22 cellular contexts compared by ENCODE assay signal in genomic region chr1:6220236-6220635, GRCh38. TPM values are rescaled to one million over a fixed set of nuclear protein-coding genes. Genes with fewer than 3 reads are reported as not detected.
DNase-seq lines count a peak whose midpoint lies in the region; ATAC-seq and TF ChIP-seq lines count a peak whose summit lies in the region.
"Had no signal": no experiment of that assay in that cellular context is flagged by ENCODE, and none has a peak within 500 bp of the region (broad histone marks: within the 10 kb centered on the region; RNA-seq: fewer than 3 reads in every experiment).

No MANE protein-coding gene starts in this region.

- peaks cover 20% of the 10 kb centered on the region for H3F3A ChIP-seq in PC-3 (ENCODE audit: low read length, unreplicated experiment)

- H3K27ac Mint-ChIP-seq in activated CD4-positive, alpha-beta memory T cell treated with anti-CD3 and anti-CD28 coated beads, Interleukin-2, amount 10 ng/mL, durations not matched to agents 7 days and 5 days, result no peak overlapping the region
- H3K27ac Mint-ChIP-seq: effector memory CD8-positive, alpha-beta T cell; memory B cell; nephron had no signal

- H3K27ac ChIP-seq in PC-3 (ENCODE audit: low read length) (peak overlapping the region; percentile 84), foreskin keratinocyte (no peak overlapping the region), prostate gland (no peak overlapping the region), uterus (no peak overlapping the region)
- H3K27ac ChIP-seq: adrenal gland had no signal

- no peaks in the 10 kb centered on the region for H3K9me2 ChIP-seq in PC-3 (replicated peaks; ENCODE audit: low read length)

- TSS peak; percentile 13 for BruUV-seq in PC-3 (replicated peaks; lab: Mats Ljungman, UMichigan)

- H3K4me1 ChIP-seq in PC-3 (ENCODE audit: insufficient read depth, low read length), result peaks cover 60% of the 10 kb centered on the region
- peaks cover 16% of the 10 kb centered on the region for H3K4me1 ChIP-seq in foreskin keratinocyte
- no peaks in the 10 kb centered on the region for H3K4me1 ChIP-seq in prostate gland (replicated peaks)
- no peaks in the 10 kb centered on the region for H3K4me1 ChIP-seq in uterus

- CTCF ChIA-PET in PC-3 (lab: Charles Lee), result interaction anchor here (0.6 to 1.6 kb wide), 5 partner anchors 14 to 203 kb away, joined by 3 to 19 read pairs (median 5); partner anchors contain the start of gene RNF207
- CTCF ChIA-PET in activated CD4-positive, alpha-beta memory T cell treated with anti-CD3 and anti-CD28 coated beads, Interleukin-2, amount 10 ng/mL, durations not matched to agents 7 days and 5 days (lab: Charles Lee), result no interaction called here

- H3K27me3 Mint-ChIP-seq in activated CD4-positive, alpha-beta memory T cell treated with anti-CD3 and anti-CD28 coated beads, Interleukin-2, amount 10 ng/mL, durations not matched to agents 7 days and 5 days, result no peaks in the 10 kb centered on the region
- H3K27me3 Mint-ChIP-seq: effector memory CD8-positive, alpha-beta T cell had no signal

- no peaks in the 10 kb centered on the region for H3K9me3 ChIP-seq in PC-3 (ENCODE audit: low read length)
- no peaks in the 10 kb centered on the region for H3K9me3 ChIP-seq in prostate gland
- H3K9me3 ChIP-seq in uterus, result no peaks in the 10 kb centered on the region
- H3K9me3 ChIP-seq: adrenal gland had no signal

- no peaks in the 10 kb centered on the region for H3K27me3 ChIP-seq in PC-3 (ENCODE audit: low read length)
- no peaks in the 10 kb centered on the region for H3K27me3 ChIP-seq in foreskin keratinocyte
- no peaks in the 10 kb centered on the region for H3K27me3 ChIP-seq in prostate gland (replicated peaks; ENCODE audit: insufficient read depth)
- no peaks in the 10 kb centered on the region for H3K27me3 ChIP-seq in uterus
- H3K27me3 ChIP-seq: adrenal gland had no signal

- H3K4me1 Mint-ChIP-seq in activated CD4-positive, alpha-beta memory T cell treated with anti-CD3 and anti-CD28 coated beads, Interleukin-2, amount 10 ng/mL, durations not matched to agents 7 days and 5 days, result peaks cover 11% of the 10 kb centered on the region
- H3K4me1 Mint-ChIP-seq: memory B cell had no signal

- H3K9ac ChIP-seq in PC-3 (ENCODE audit: low read length), result peak overlapping the region; percentile 26

- ATAC-seq in PC-3, result peak; percentile 90
- peak; percentile 97 for ATAC-seq in foreskin keratinocyte
- ATAC-seq in GM18867 (IDR thresholded peaks at IDR 0.05; ENCODE audit: unreplicated experiment), result no peak
- ATAC-seq: effector memory CD8-positive, alpha-beta T cell; right cardiac atrium had no signal

- peaks cover 15% of the 10 kb centered on the region; the same call in 1 of the 2 replicates for H3K79me2 ChIP-seq in PC-3 (ENCODE audit: low read length)

- no peak for TF ChIP-seq CTCF in PC-3 (conservative IDR thresholded peaks at IDR 0.05; ENCODE audit: low read depth, low read length)
- TF ChIP-seq CTCF in foreskin keratinocyte (conservative IDR thresholded peaks at IDR 0.05), result peak; percentile 16
- TF ChIP-seq CTCF in prostate gland (IDR thresholded peaks at IDR 0.05), result no peak
- TF ChIP-seq CTCF in uterus (IDR thresholded peaks at IDR 0.05), result no peak

- H3K9me3 Mint-ChIP-seq in activated CD4-positive, alpha-beta memory T cell treated with anti-CD3 and anti-CD28 coated beads, Interleukin-2, amount 10 ng/mL, durations not matched to agents 7 days and 5 days, result no peaks in the 10 kb centered on the region
- H3K9me3 Mint-ChIP-seq: effector memory CD8-positive, alpha-beta T cell; memory B cell; nephron had no signal

- H3K36me3 Mint-ChIP-seq in activated CD4-positive, alpha-beta memory T cell treated with anti-CD3 and anti-CD28 coated beads, Interleukin-2, amount 10 ng/mL, durations not matched to agents 7 days and 5 days (ENCODE audit: low read depth), result peaks cover 36% of the 10 kb centered on the region

- no peak overlapping the region for H2AFZ ChIP-seq in PC-3 (ENCODE audit: low read length)

- WGBS in prostate gland, result 74% methylated on average over 8 of the region's 8 CpGs

- DNase-seq in ELR (ENCODE audit: low read depth) (peak; percentile 37), PC-3 (peak; percentile 99), foreskin keratinocyte (peak; percentile 82 to 92), prostate gland (ENCODE audit: low spot score) (no peak), uterus (no peak)
- no peak for DNase-seq in activated CD4-positive, alpha-beta memory T cell treated with anti-CD3 and anti-CD28 coated beads, Interleukin-2, amount 10 ng/mL, durations not matched to agents 7 days and 5 days
- DNase-seq in activated CD4-positive, alpha-beta T cell treated with anti-CD3 and anti-CD28 coated beads for 48 hours, result no peak
- DNase-seq: activated CD4-positive, CD25-positive, alpha-beta regulatory T cell; adrenal gland; cerebellar nuclear complex; effector memory CD8-positive, alpha-beta T cell; NCI-H1930; NCI-H69; Right ventricle myocardium superior; stimulated activated CD4-positive, alpha-beta T cell treated with anti-CD3 and anti-CD28 coated beads, Interleukin-2, amount 100 ng/mL, for 24 hours; substantia nigra; T-helper 2 cell had no signal

- H3K4me3 ChIP-seq in PC-3 (ENCODE audit: low read length), result peak overlapping the region; percentile 18; the same call in 1 of the 2 replicates
- H3K4me3 ChIP-seq in prostate gland, result no peak overlapping the region
- H3K4me3 ChIP-seq in uterus, result no peak overlapping the region
- H3K4me3 ChIP-seq: adrenal gland had no signal

- TF ChIP-seq POLR2A in prostate gland (IDR thresholded peaks at IDR 0.05) (peak; percentile 10), uterus (IDR thresholded peaks at IDR 0.05) (no peak)

- POLR2A ChIA-PET in PC-3 (lab: Charles Lee; ENCODE audit: unreplicated experiment), result interaction anchor here (1.2 kb wide), 1 partner anchor 14 kb away, joined by 3 read pairs; the partner anchor contains the start of gene RNF207
- POLR2A ChIA-PET in activated CD4-positive, alpha-beta memory T cell treated with anti-CD3 and anti-CD28 coated beads, Interleukin-2, amount 10 ng/mL, durations not matched to agents 7 days and 5 days (lab: Charles Lee), result interaction anchor here (0.9 kb wide), 2 partner anchors 14 to 15 kb away, joined by 3 read pairs; no protein-coding TSS in a partner anchor

- H3K36me3 ChIP-seq in PC-3 (ENCODE audit: low read depth, low read length) (peaks cover 61% of the 10 kb centered on the region), prostate gland (peaks cover 0 to 10% of the 10 kb centered on the region in 2 donors), uterus (no peaks in the 10 kb centered on the region)

- no peak overlapping the region for H3K4me3 Mint-ChIP-seq in activated CD4-positive, alpha-beta memory T cell treated with anti-CD3 and anti-CD28 coated beads, Interleukin-2, amount 10 ng/mL, durations not matched to agents 7 days and 5 days
- H3K4me3 Mint-ChIP-seq: effector memory CD8-positive, alpha-beta T cell; memory B cell; nephron had no signal

- intact Hi-C loops in PC-3 (cut with micrococcal nuclease) (no loop called here), prostate gland (cut with DNase I) (no loop called here), uterus (cut with DNase I; ENCODE audit: low total_unique reads) (no loop called here)

- H4K20me1 ChIP-seq in PC-3 (ENCODE audit: low read length), result 0 out of 2 replicates have a peak, but pooled peaks cover 9% of the 10 kb centered on the region

- H3K4me2 ChIP-seq in PC-3 (ENCODE audit: low read length), result peak overlapping the region; percentile 60

RNA-seq across cellular contexts. Expression of gene RNF207, which starts 14.3 kb away (rescaled TPM):
- 95.4 and 128 TPM in 2 replicates for total RNA-seq in PC-3 (2014; rRNA removed)
- total RNA-seq in foreskin keratinocyte, result 7.1 and 7.7 TPM in 2 replicates
- polyA plus RNA-seq in foreskin keratinocyte, result 3.0 and 3.1 TPM in 2 replicates
- total RNA-seq in prostate gland, result 10 to 100 TPM; 45.7 to 47.4 TPM
- total RNA-seq in uterus, result 10 to 100 TPM in 3 of 4 donors, 1 to 10 TPM in 1; 2.1 to 41.1 (median 20.5) TPM
- 10 to 100 TPM; 12.4 to 16.4 TPM for total RNA-seq in activated CD4-positive, alpha-beta memory T cell treated with anti-CD3 and anti-CD28 coated beads, Interleukin-2, amount 10 ng/mL, durations not matched to agents 7 days and 5 days

RNA-seq across cellular contexts. Expression of gene ICMT, which starts 15.5 kb away (rescaled TPM):
- 210 and 215 TPM in 2 replicates for total RNA-seq in PC-3 (2014; rRNA removed)
- total RNA-seq in foreskin keratinocyte, result 70.0 and 91.0 TPM in 2 replicates
- polyA plus RNA-seq in foreskin keratinocyte, result 37.8 and 53.7 TPM in 2 replicates
- 10 to 100 TPM; 54.2 to 58.3 TPM for total RNA-seq in prostate gland
- 10 to 100 TPM; 15.6 to 87.4 (median 57.7) TPM for total RNA-seq in uterus
- 10 to 100 TPM; 49.8 to 49.9 TPM for total RNA-seq in activated CD4-positive, alpha-beta memory T cell treated with anti-CD3 and anti-CD28 coated beads, Interleukin-2, amount 10 ng/mL, durations not matched to agents 7 days and 5 days

RNA-seq across cellular contexts. Expression of gene RPL22, which starts 20.8 kb away (rescaled TPM):
- 283 and 297 TPM in 2 replicates for total RNA-seq in PC-3 (2014; rRNA removed)
- total RNA-seq in foreskin keratinocyte, result 337 and 358 TPM in 2 replicates
- 682 and 724 TPM in 2 replicates for polyA plus RNA-seq in foreskin keratinocyte
- total RNA-seq in prostate gland, result 100 to 1,000 TPM; 121 to 213 TPM
- total RNA-seq in uterus, result 100 to 1,000 TPM; 140 to 543 (median 252) TPM
- total RNA-seq in activated CD4-positive, alpha-beta memory T cell treated with anti-CD3 and anti-CD28 coated beads, Interleukin-2, amount 10 ng/mL, durations not matched to agents 7 days and 5 days, result 100 to 1,000 TPM; 258 to 298 TPM

RNA-seq across cellular contexts. Expression of gene HES3, which starts 23.7 kb away (rescaled TPM):
- total RNA-seq in PC-3 (2014; rRNA removed), result not detected in 2 replicates
- total RNA-seq in foreskin keratinocyte, result not detected in 2 replicates
- polyA plus RNA-seq in foreskin keratinocyte, result not detected in 2 replicates
- total RNA-seq in prostate gland, result not detected
- not detected for total RNA-seq in uterus
- total RNA-seq in activated CD4-positive, alpha-beta memory T cell treated with anti-CD3 and anti-CD28 coated beads, Interleukin-2, amount 10 ng/mL, durations not matched to agents 7 days and 5 days, result not detected
- total RNA-seq: adrenal gland, fibroblast of villous mesenchyme, right cardiac atrium, Right ventricle myocardium superior had no signal
- polyA plus RNA-seq: adrenal gland, right cardiac atrium had no signal

RNA-seq across cellular contexts. Expression of gene CHD5, which starts 40.1 kb away (rescaled TPM):
- total RNA-seq in PC-3 (2014; rRNA removed) (0.55 and 2.8 TPM in 2 replicates), foreskin keratinocyte (0.04 and 0.10 TPM in 2 replicates), prostate gland (10 to 100 TPM in 1 of 2 donors, 1 to 10 TPM in 1; 4.9 to 17.0 TPM), uterus (1 to 10 TPM in 1 of 4 donors, under 1 TPM in 1, not detected in 2; 0.69 to 1.3 TPM)
- 0.01 and 0.06 TPM in 2 replicates for polyA plus RNA-seq in foreskin keratinocyte
- total RNA-seq in activated CD4-positive, alpha-beta memory T cell treated with anti-CD3 and anti-CD28 coated beads, Interleukin-2, amount 10 ng/mL, durations not matched to agents 7 days and 5 days, result under 1 TPM; 0.10 to 0.18 TPM
- total RNA-seq: Right ventricle myocardium superior had no signal

Comparison
In these comparisons a context has a peak if more than half of its experiments do, and no peak if none do; other contexts are left out.
1. DNase-seq: peak in ELR (single experiment), PC-3 (single experiment) and foreskin keratinocyte (2 of 2); none in prostate gland (single experiment), uterus (0 of 2), activated CD4-positive, alpha-beta memory T cell treated with anti-CD3 and anti-CD28 coated beads, Interleukin-2, amount 10 ng/mL, durations not matched to agents 7 days and 5 days (single experiment) and activated CD4-positive, alpha-beta T cell treated with anti-CD3 and anti-CD28 coated beads for 48 hours (single experiment).